Comparison of ENCODE assay signal across 1 cellular context in the genomic region with DNA sequence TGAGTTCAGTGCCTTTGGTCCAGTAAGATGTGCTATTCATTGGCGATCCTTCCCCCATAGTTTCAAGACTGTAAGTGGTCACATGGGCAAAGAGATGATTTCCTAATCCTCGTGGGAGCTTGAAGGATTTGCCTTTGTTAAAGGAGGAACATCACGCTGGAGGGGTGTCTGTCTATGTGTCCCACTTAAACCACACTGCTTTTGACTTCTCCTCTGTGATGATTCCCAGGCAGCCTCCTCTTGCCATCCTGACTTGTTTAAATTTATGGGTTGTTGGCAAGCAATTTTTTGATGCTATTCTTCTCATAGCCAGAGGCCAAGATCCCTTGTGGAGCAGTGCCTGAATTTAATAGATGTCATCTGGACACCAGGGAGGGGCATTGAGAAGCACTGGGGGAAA.
TF ChIP-seq lines count a peak whose summit lies in the region.

No MANE protein-coding gene starts in this region.

TF ChIP-seq in HepG2, 621 proteins besides CTCF, POLR2A, EP300 and RAD21 (continued from another document):
- TF ChIP-seq, protein P1, sequence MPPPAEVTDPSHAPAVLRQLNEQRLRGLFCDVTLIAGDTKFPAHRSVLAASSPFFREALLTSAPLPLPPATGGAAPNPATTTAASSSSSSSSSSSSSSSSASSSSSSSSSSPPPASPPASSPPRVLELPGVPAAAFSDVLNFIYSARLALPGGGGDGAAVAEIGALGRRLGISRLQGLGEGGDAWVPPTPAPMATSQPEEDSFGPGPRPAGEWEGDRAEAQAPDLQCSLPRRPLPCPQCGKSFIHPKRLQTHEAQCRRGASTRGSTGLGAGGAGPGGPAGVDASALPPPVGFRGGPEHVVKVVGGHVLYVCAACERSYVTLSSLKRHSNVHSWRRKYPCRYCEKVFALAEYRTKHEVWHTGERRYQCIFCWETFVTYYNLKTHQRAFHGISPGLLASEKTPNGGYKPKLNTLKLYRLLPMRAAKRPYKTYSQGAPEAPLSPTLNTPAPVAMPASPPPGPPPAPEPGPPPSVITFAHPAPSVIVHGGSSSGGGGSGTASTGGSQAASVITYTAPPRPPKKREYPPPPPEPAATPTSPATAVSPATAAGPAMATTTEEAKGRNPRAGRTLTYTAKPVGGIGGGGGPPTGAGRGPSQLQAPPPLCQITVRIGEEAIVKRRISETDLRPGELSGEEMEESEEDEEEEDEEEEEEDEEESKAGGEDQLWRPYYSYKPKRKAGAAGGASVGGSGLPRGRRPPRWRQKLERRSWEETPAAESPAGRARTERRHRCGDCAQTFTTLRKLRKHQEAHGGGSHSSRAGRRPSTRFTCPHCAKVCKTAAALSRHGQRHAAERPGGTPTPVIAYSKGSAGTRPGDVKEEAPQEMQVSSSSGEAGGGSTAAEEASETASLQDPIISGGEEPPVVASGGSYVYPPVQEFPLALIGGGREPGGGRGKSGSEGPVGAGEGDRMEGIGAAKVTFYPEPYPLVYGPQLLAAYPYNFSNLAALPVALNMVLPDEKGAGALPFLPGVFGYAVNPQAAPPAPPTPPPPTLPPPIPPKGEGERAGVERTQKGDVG (CRISPR knock-in tag; IDR thresholded peaks at IDR 0.05; ENCODE audit: borderline replicate concordance) = no peak
